ENCODE assay signal across 8 cellular contexts in the genomic region with DNA sequence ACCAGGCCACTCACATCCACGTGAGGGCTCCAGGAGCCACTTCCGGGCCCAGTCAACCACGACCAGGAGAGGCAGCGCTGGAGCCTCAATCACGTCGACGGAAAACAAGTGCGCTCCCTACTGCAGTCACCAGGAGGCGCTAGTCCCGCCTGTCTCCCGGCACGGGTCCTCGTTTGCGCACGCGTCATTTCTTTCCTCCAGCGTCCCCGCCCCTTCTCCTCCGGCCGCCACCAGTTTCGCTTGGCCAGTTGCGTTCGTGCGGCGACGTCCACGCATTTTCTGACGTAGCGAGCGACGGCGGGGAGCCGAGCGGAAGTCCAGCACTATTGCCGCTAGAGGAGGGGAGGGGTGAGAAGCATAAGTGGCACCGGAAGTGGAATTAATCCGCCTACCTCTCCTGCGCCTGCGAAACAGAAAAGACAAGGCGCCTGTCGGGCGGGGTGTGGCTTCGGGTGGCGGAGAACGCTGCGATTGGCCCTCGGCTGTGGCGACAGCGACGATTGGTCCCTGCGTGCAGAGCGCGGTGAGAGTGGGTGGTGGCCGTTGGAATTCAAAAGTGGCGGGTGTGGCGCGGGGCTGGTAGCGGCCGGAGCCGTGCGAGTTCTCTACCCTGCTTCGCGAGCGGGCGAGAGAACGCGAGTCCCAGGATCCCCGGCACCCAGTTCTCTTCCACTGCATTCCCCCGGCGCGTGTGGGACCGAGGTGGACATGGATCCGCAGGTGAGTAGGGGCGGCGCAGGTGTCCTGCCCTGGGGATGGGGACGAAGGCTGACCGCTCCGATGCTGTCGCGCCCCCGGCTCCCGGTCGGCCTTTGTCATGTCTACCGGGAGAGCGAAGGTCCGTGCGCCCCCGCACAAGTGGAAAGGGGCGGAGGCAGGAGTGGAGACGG. TPM values are rescaled to one million over a fixed set of nuclear protein-coding genes. Genes with fewer than 3 reads are reported as not detected.
A peak's percentile ranks its signal among the peaks of the same experiment; 100 is the strongest.
DNase-seq lines count a peak whose midpoint lies in the region; ATAC-seq and TF ChIP-seq lines count a peak whose summit lies in the region.

A gene with protein sequence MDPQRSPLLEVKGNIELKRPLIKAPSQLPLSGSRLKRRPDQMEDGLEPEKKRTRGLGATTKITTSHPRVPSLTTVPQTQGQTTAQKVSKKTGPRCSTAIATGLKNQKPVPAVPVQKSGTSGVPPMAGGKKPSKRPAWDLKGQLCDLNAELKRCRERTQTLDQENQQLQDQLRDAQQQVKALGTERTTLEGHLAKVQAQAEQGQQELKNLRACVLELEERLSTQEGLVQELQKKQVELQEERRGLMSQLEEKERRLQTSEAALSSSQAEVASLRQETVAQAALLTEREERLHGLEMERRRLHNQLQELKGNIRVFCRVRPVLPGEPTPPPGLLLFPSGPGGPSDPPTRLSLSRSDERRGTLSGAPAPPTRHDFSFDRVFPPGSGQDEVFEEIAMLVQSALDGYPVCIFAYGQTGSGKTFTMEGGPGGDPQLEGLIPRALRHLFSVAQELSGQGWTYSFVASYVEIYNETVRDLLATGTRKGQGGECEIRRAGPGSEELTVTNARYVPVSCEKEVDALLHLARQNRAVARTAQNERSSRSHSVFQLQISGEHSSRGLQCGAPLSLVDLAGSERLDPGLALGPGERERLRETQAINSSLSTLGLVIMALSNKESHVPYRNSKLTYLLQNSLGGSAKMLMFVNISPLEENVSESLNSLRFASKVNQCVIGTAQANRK (plus strand): TSS at position 546 of the 890 bp plus-strand sequence. CDS start 163 bp downstream, at position 709.

- peaks cover 25% of the 10 kb centered on the region for H3K4me1 Mint-ChIP-seq in activated B cell treated with CpG ODN at 0.5 μM for 24 hours

- DNase-seq in AG08396 (ENCODE audit: low spot score), result peak; percentile 95
- DNase-seq in NCI-H226, result peak; percentile 100
- DNase-seq in activated B cell treated with CpG ODN at 0.5 μM for 24 hours, result peak; percentile 95
- DNase-seq in central memory CD4-positive, alpha-beta T cell, result peak; percentile 99
- peak; percentile 99 for DNase-seq in inferior parietal cortex (ENCODE audit: extremely low spot score)
- peak; percentile 99 for DNase-seq in stimulated activated CD4-positive, alpha-beta T cell treated with anti-CD3 and anti-CD28 coated beads, Interleukin-12 subunit alpha, Interleukin-12 subunit beta, amount 100 ng/mL, for 24 hours (ENCODE audit: low read depth in 2 of 2)

- peak within 1 kb of the TSS; percentile 79 for H3K4me3 Mint-ChIP-seq in activated B cell treated with CpG ODN at 0.5 μM for 24 hours

- no peaks in the 10 kb centered on the region for H3K9me3 Mint-ChIP-seq in activated B cell treated with CpG ODN at 0.5 μM for 24 hours

- H3K36me3 Mint-ChIP-seq in activated B cell treated with CpG ODN at 0.5 μM for 24 hours (ENCODE audit: low read depth), result no peaks in the 10 kb centered on the region

- intact Hi-C loops in activated B cell treated with CpG ODN at 0.5 μM for 24 hours (cut with micrococcal nuclease), result loop anchor here (1.0 to 2.0 kb wide), 16 partner anchors 19 to 1991 kb away; partner anchors contain the start of genes B3GALT4, BAK1, RXRB and SLC39A7

- H3K27me3 Mint-ChIP-seq in activated B cell treated with CpG ODN at 0.5 μM for 24 hours, result no peaks in the 10 kb centered on the region

- POLR2A ChIA-PET in activated B cell treated with CpG ODN at 0.5 μM for 24 hours (lab: Charles Lee), result interaction anchor here (0.6 to 1.9 kb wide), 15 partner anchors 19 to 420 kb away, joined by 3 to 13 read pairs (median 4); partner anchors contain the start of genes B3GALT4, BAK1, RPS18 and TAPBP

- H3K27ac Mint-ChIP-seq in activated B cell treated with CpG ODN at 0.5 μM for 24 hours, result peak within 1 kb of the TSS; percentile 95

- CTCF ChIA-PET in activated B cell treated with CpG ODN at 0.5 μM for 24 hours (lab: Charles Lee), result interaction anchor here (0.6 to 1.9 kb wide), 10 partner anchors 27 to 764 kb away, joined by 3 to 13 read pairs (median 4); partner anchors contain the start of genes B3GALT4, BAK1 and CUTA

- TF ChIP-seq CTCF in activated B cell treated with CpG ODN at 0.5 μM for 24 hours (IDR thresholded peaks at IDR 0.05), result peak; percentile 77

- ATAC-seq in GM18907 (IDR thresholded peaks at IDR 0.05; ENCODE audit: unreplicated experiment), result peak; percentile 88
- peak; percentile 88 for ATAC-seq in HG03175 (IDR thresholded peaks at IDR 0.05; ENCODE audit: unreplicated experiment)
- peak; percentile 88 for ATAC-seq in activated B cell treated with CpG ODN at 0.5 μM for 24 hours (ENCODE audit: low read depth)

RNA-seq across cellular contexts. Expression of the gene that starts here (rescaled TPM):
- total RNA-seq in activated B cell treated with CpG ODN at 0.5 μM for 24 hours, result 1.9 and 2.2 TPM in 2 replicates

Comparison
In these comparisons a context has a peak if more than half of its experiments do, and no peak if none do; other contexts are left out.
1. Peak in every context shown above with its lines: DNase-seq and ATAC-seq.